8 cellular contexts compared by ENCODE assay signal in the genomic region with DNA sequence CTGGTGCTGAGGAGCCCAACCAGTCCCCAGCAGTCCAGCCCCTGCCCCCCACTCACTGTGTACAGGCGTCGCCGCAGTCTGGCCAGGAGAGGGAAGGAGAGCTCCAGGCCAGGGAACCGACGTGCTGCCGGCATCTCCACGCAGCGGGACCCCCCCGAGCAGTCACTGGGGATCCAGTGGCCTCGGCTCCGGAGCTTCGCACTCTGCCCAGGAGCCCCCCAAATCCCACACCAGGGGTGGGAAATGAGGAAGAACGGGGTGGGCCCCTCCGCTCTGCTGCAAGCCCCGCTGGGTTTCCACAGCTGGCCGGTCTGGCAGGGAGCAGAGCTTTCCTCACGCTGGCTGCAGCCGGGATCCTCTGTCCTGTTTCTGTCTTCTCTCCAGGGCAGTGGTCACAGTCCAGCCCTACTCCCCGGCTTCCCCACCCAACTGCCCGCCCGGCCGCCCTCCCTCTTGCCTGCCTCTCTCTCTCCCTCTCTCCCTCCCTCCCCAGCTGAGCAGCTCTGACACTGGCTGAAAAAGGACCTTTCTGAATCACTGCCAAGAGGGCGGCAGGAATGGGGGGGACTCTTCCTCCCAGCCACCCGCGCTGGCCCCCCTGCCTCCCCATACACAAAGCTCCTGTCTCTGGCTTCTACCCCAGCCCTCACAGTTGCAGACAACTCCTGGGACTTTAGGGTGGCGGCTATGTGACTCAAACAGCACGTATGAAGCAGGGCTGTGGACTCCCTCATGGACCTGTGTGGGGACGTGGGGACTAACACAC. TPM values are rescaled to one million over a fixed set of nuclear protein-coding genes. Genes with fewer than 3 reads are reported as not detected.
A peak's percentile ranks its signal among the peaks of the same experiment; 100 is the strongest.
DNase-seq lines count a peak whose midpoint lies in the region; ATAC-seq and TF ChIP-seq lines count a peak whose summit lies in the region.

No MANE protein-coding gene starts in this region.

- DNase-seq in EL (peak; percentile 48), adrenal gland (peak in 4 of 7 donors; percentile 31 to 82 (median 46)), left ventricle myocardium superior (peak; percentile 73), retinal pigment epithelial cell (ENCODE audit: low read depth) (no peak), foreskin keratinocyte (no peak)
- no peak for DNase-seq in activated CD4-positive, alpha-beta T cell treated with anti-CD3 and anti-CD28 coated beads, Interleukin-2, amount 50 U/mL, for 1 hour
- DNase-seq in stimulated activated naive CD4-positive, alpha-beta T cell treated with Interleukin-2 at 50 U/mL for 16 hours (lab: John Stamatoyannopoulos, UW) = no peak

- intact Hi-C loops in adrenal gland (cut with DNase I) = loop anchor here in 1 of 2 donors (2.0 kb wide), 1 partner anchor 28 kb away; no protein-coding TSS in a partner anchor
- intact Hi-C loops in left ventricle myocardium superior (cut with micrococcal nuclease) = no loop called here

- no peak for TF ChIP-seq POLR2A in adrenal gland (IDR thresholded peaks at IDR 0.05)

- no peaks in the 10 kb centered on the region for H3K9me3 ChIP-seq in adrenal gland (replicated peaks in 1 of 3)

- H3K4me3 ChIP-seq in adrenal gland (peak overlapping the region in 1 of 4 donors; percentile 12), retinal pigment epithelial cell (ENCODE audit: low read length) (peak overlapping the region; percentile 35)

- peaks cover 24 to 46% of the 10 kb centered on the region in 2 donors for H3K4me1 ChIP-seq in adrenal gland (replicated peaks in 1 of 2)
- H3K4me1 ChIP-seq in foreskin keratinocyte = peaks cover 7% of the 10 kb centered on the region

- WGBS in adrenal gland, 4 donors = 34 to 65% (median 48%) methylated on average over 5 to 28 of the region's 28 CpGs

- peak overlapping the region in 2 of 5 donors; percentile 26 to 91 for H3K27ac ChIP-seq in adrenal gland
- no peak overlapping the region for H3K27ac ChIP-seq in foreskin keratinocyte

- ATAC-seq in left ventricle myocardium superior (peak; percentile 48), foreskin keratinocyte (no peak), GM21528 (IDR thresholded peaks at IDR 0.05; ENCODE audit: low FRiP score, unreplicated experiment) (no peak)

- H3K27me3 ChIP-seq in adrenal gland (no peaks in the 10 kb centered on the region), foreskin keratinocyte (no peaks in the 10 kb centered on the region)

- TF ChIP-seq CTCF in adrenal gland (IDR thresholded peaks at IDR 0.05) (no peak), retinal pigment epithelial cell (conservative IDR thresholded peaks at IDR 0.05; ENCODE audit: low read depth, low read length) (no peak), foreskin keratinocyte (conservative IDR thresholded peaks at IDR 0.05) (no peak)

- H3K36me3 ChIP-seq in adrenal gland (replicated peaks in 1 of 2) = peaks cover 0 to 4% of the 10 kb centered on the region in 2 donors

RNA-seq across cellular contexts. Expression of gene TNK2, which starts 15.8 kb away (rescaled TPM):
- total RNA-seq in adrenal gland = 10 to 100 TPM in 6 of 8 donors, 1 to 10 TPM in 2; 5.8 to 48.5 (median 24.7) TPM
- polyA plus RNA-seq in adrenal gland = 100 to 1,000 TPM in 1 of 3 donors, 10 to 100 TPM in 1, 1 to 10 TPM in 1; 6.1 to 161 (median 65.4) TPM
- total RNA-seq in left ventricle myocardium superior = 28.9 TPM
- total RNA-seq in foreskin keratinocyte = 26.7 and 29.8 TPM in 2 replicates
- 28.1 and 30.7 TPM in 2 replicates for polyA plus RNA-seq in foreskin keratinocyte

Comparison
In these comparisons a context has a peak if more than half of its experiments do, and no peak if none do; other contexts are left out.
1. DNase-seq: peak in EL (single experiment), adrenal gland (4 of 7) and left ventricle myocardium superior (single experiment); none in retinal pigment epithelial cell (single experiment), activated CD4-positive, alpha-beta T cell treated with anti-CD3 and anti-CD28 coated beads, Interleukin-2, amount 50 U/mL, for 1 hour (single experiment), foreskin keratinocyte (0 of 2) and stimulated activated naive CD4-positive, alpha-beta T cell treated with Interleukin-2 at 50 U/mL for 16 hours (single experiment).